ENCODE assay signal across 22 cellular contexts in genomic region chr11:35949242-35949641, GRCh38. TPM values are rescaled to one million over a fixed set of nuclear protein-coding genes. Genes with fewer than 3 reads are reported as not detected.
DNase-seq lines count a peak whose midpoint lies in the region; ATAC-seq and TF ChIP-seq lines count a peak whose summit lies in the region.
"Had no signal": no experiment of that assay in that cellular context is flagged by ENCODE, and none has a peak within 500 bp of the region (broad histone marks: within the 10 kb centered on the region; RNA-seq: fewer than 3 reads in every experiment).

No MANE protein-coding gene starts in this region.

- DNase-seq in NCI-H2107 treated with DMSO at 0.1 percent for 48 hours (lab: John Stamatoyannopoulos, UW; ENCODE audit: unreplicated experiment) (peak; percentile 50), NCI-H2107 (lab: John Stamatoyannopoulos, UW) (no peak), PC-3 (no peak), cerebellar cortex (ENCODE audit: low spot score) (peak; percentile 13), sciatic nerve (ENCODE audit: low spot score) (no peak), lower leg skin (ENCODE audit: low spot score in 2 of 2) (no peak), NCI-H345 (lab: John Stamatoyannopoulos, UW) (no peak)
- no peak for DNase-seq in effector memory CD4-positive, alpha-beta T cell
- DNase-seq: 8988T; AML-193; EL; GF-D8; Kasumi-1; MG63; NCI-H1092; NCI-H1436; NCI-H187 treated with DMSO at 0.1 percent for 48 hours; NCI-H510A; NCI-H774; NK-92 treated with Interleukin-12 subunit alpha and Interleukin-12 subunit beta, amount 100 ng/mL, for 24 hours; SW 1271 had no signal

- H3K4me1 ChIP-seq in PC-3 (ENCODE audit: insufficient read depth, low read length) = peaks cover 72% of the 10 kb centered on the region
- no peaks in the 10 kb centered on the region for H3K4me1 ChIP-seq in effector memory CD4-positive, alpha-beta T cell (ENCODE audit: control insufficient read depth, insufficient read depth, low read length, poor library complexity, severe bottlenecking)

- TF ChIP-seq CTCF in PC-3 (conservative IDR thresholded peaks at IDR 0.05; ENCODE audit: low read depth, low read length) (no peak), lower leg skin (IDR thresholded peaks at IDR 0.05) (no peak)

- peak overlapping the region; percentile 78 for H3K4me2 ChIP-seq in PC-3 (ENCODE audit: low read length)

- H3K27me3 ChIP-seq in PC-3 (ENCODE audit: low read length) = no peaks in the 10 kb centered on the region
- H3K27me3 ChIP-seq in effector memory CD4-positive, alpha-beta T cell (replicated peaks; ENCODE audit: control insufficient read depth, insufficient read depth, low read length, poor library complexity, severe bottlenecking) = no peaks in the 10 kb centered on the region
- H3K27me3 ChIP-seq: MG63 had no signal

- H3K9me3 ChIP-seq in PC-3 (ENCODE audit: low read length) = no peaks in the 10 kb centered on the region
- no peaks in the 10 kb centered on the region for H3K9me3 ChIP-seq in effector memory CD4-positive, alpha-beta T cell (ENCODE audit: control insufficient read depth, low read length)
- H3K9me3 ChIP-seq: MG63 had no signal

- 72 to 73% methylated on average over 3 of the region's 3 CpGs for WGBS in lower leg skin, 2 donors

- peak overlapping the region; percentile 42; the same call in 1 of the 2 replicates for H3K4me3 ChIP-seq in PC-3 (ENCODE audit: low read length)
- no peak overlapping the region for H3K4me3 ChIP-seq in lower leg skin (ENCODE audit: low read depth, poor library complexity, severe bottlenecking)
- no peak overlapping the region for H3K4me3 ChIP-seq in effector memory CD4-positive, alpha-beta T cell (ENCODE audit: insufficient read depth, low read depth, low read length, poor library complexity, severe bottlenecking)
- H3K4me3 ChIP-seq: MG63 had no signal

- POLR2A ChIA-PET in PC-3 (lab: Charles Lee; ENCODE audit: unreplicated experiment) = no interaction called here

- peaks cover 10% of the 10 kb centered on the region; the same call in 1 of the 2 replicates for H4K20me1 ChIP-seq in PC-3 (ENCODE audit: low read length)

- CTCF ChIA-PET in PC-3 (lab: Charles Lee) = no interaction called here

- no peak for TF ChIP-seq POLR2A in lower leg skin (IDR thresholded peaks at IDR 0.05)

- no peak for ATAC-seq in PC-3
- ATAC-seq in sciatic nerve = peak; percentile 79
- ATAC-seq: Panc1 had no signal

- H3K9me2 ChIP-seq in PC-3 (replicated peaks; ENCODE audit: low read length) = no peaks in the 10 kb centered on the region

- intact Hi-C loops in PC-3 (cut with micrococcal nuclease) = no loop called here
- intact Hi-C loops in sciatic nerve (cut with DNase I) = no loop called here
- intact Hi-C loops in lower leg skin (cut with DNase I; ENCODE audit: low total_unique reads) = no loop called here

- H3F3A ChIP-seq in PC-3 (ENCODE audit: low read length, unreplicated experiment) = peaks cover 3% of the 10 kb centered on the region

- peak overlapping the region; percentile 95 for H3K27ac ChIP-seq in PC-3 (ENCODE audit: low read length)
- H3K27ac ChIP-seq in effector memory CD4-positive, alpha-beta T cell (ENCODE audit: insufficient read depth, low read length, poor library complexity, severe bottlenecking) = no peak overlapping the region

- H3K79me2 ChIP-seq in PC-3 (ENCODE audit: low read length) = peaks cover 95% of the 10 kb centered on the region

- no peak overlapping the region for H2AFZ ChIP-seq in PC-3 (ENCODE audit: low read length)

- peak overlapping the region; percentile 64 for H3K9ac ChIP-seq in PC-3 (ENCODE audit: low read length)

- BruUV-seq in PC-3 (replicated peaks; lab: Mats Ljungman, UMichigan) = no TSS peak

- no peaks in the 10 kb centered on the region for H3K36me3 ChIP-seq in PC-3 (ENCODE audit: low read depth, low read length)
- no peaks in the 10 kb centered on the region for H3K36me3 ChIP-seq in effector memory CD4-positive, alpha-beta T cell (ENCODE audit: control insufficient read depth, insufficient read depth, low read length)
- H3K36me3 ChIP-seq: MG63 had no signal

RNA-seq across cellular contexts. Expression of gene LDLRAD3, which starts 5.4 kb away (rescaled TPM):
- 15.3 and 15.6 TPM in 2 replicates for total RNA-seq in PC-3 (2014; rRNA removed)
- total RNA-seq in sciatic nerve = 47.5 TPM
- total RNA-seq in lower leg skin = 10 to 100 TPM; 18.6 to 42.6 (median 25.5) TPM

Comparison
In these comparisons a context has a peak if more than half of its experiments do, and no peak if none do; other contexts are left out.
1. DNase-seq: peak in NCI-H2107 treated with DMSO at 0.1 percent for 48 hours (single experiment) and cerebellar cortex (single experiment); none in NCI-H2107 (single experiment), PC-3 (single experiment), sciatic nerve (single experiment), lower leg skin (0 of 2), NCI-H345 (single experiment) and effector memory CD4-positive, alpha-beta T cell (0 of 3).